9 cellular contexts compared by ENCODE assay signal in the genomic region with DNA sequence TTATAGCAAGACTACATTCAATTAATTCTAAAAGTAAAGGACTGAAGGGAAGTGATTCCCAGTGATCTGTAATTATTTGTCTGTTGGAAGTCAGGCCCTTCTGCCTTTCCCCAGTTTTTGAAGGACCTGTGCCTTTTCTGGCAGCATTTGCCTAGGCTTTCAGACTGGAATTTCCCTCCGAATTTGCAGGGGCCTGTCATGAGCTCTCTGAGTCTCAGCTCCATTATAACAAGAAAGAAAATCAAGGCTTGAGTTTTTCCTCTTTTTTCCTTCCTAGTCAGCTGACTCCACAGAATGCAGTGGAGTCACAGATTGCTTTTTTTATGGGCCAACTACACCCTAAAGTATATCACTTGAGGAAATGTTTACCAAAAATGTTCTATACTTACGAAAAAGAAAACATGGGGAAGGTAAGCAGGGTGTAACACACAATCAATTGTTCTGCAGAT. TPM values are rescaled to one million over a fixed set of nuclear protein-coding genes. Genes with fewer than 3 reads are reported as not detected.
DNase-seq lines count a peak whose midpoint lies in the region; ATAC-seq, FAIRE-seq and TF ChIP-seq lines count a peak whose summit lies in the region.
"Had no signal": no experiment of that assay in that cellular context is flagged by ENCODE, and none has a peak within 500 bp of the region (broad histone marks: within the 10 kb centered on the region; RNA-seq: fewer than 3 reads in every experiment).

No MANE protein-coding gene starts in this region.

- no peaks in the 10 kb centered on the region for H3K9me3 Mint-ChIP-seq in activated CD8-positive, alpha-beta memory T cell treated with anti-CD3 and anti-CD28 coated beads, Interleukin-2, amount 10 ng/mL, durations not matched to agents 7 days and 5 days (ENCODE audit: low read depth)
- H3K9me3 Mint-ChIP-seq in activated CD8-positive, alpha-beta T cell treated with anti-CD3 and anti-CD28 coated beads, Interleukin-2, amount 10 ng/mL, durations not matched to agents 7 days and 5 days (ENCODE audit: insufficient read depth), result no peaks in the 10 kb centered on the region

- H3K9me3 ChIP-seq in keratinocyte (ENCODE audit: control insufficient read depth, low read depth, low read length) (no peaks in the 10 kb centered on the region), thoracic aorta (no peaks in the 10 kb centered on the region)

- H3K27me3 Mint-ChIP-seq in activated CD8-positive, alpha-beta memory T cell treated with anti-CD3 and anti-CD28 coated beads, Interleukin-2, amount 10 ng/mL, durations not matched to agents 7 days and 5 days, result peaks cover 47% of the 10 kb centered on the region
- H3K27me3 Mint-ChIP-seq in activated CD8-positive, alpha-beta T cell treated with anti-CD3 and anti-CD28 coated beads, Interleukin-2, amount 10 ng/mL, durations not matched to agents 7 days and 5 days (ENCODE audit: low read depth), result peaks cover 50% of the 10 kb centered on the region

- dilution Hi-C loops in keratinocyte (cut with MboI; ENCODE audit: extremely low pct_ligation_motif_present, low sequenced_read_pairs), result no loop called here

- H3K9me1 ChIP-seq in keratinocyte (ENCODE audit: control insufficient read depth, extremely low read depth, insufficient read depth, low read length), result no peaks in the 10 kb centered on the region

- DNase-seq in activated CD8-positive, alpha-beta memory T cell treated with anti-CD3 and anti-CD28 coated beads, Interleukin-2, amount 10 ng/mL, durations not matched to agents 7 days and 5 days, result no peak
- no peak for DNase-seq in activated CD8-positive, alpha-beta memory T cell treated with anti-CD3 and anti-CD28 coated beads, Interleukin-2, amount 50 U/mL, for 4 hours
- no peak for DNase-seq in activated CD8-positive, alpha-beta T cell treated with anti-CD3 and anti-CD28 coated beads, Interleukin-2, amount 10 ng/mL, durations not matched to agents 7 days and 5 days
- DNase-seq in keratinocyte (ENCODE audit: low read depth, low spot score) (no peak), thoracic aorta (ENCODE audit: low spot score) (no peak), NCI-H2107 treated with DMSO at 0.1 percent for 48 hours (lab: John Stamatoyannopoulos, UW; ENCODE audit: unreplicated experiment) (no peak), NCI-H146 (lab: John Stamatoyannopoulos, UW) (no peak)
- no peak for DNase-seq in activated CD4-positive, CD25-positive, alpha-beta regulatory T cell (lab: John Stamatoyannopoulos, UW)
- DNase-seq: OCI-M1 had no signal

- H3K36me3 ChIP-seq in keratinocyte (ENCODE audit: control insufficient read depth in 2 of 2, extremely low read depth in 1 of 2, insufficient read depth in 2 of 2, low read length in 2 of 2), result no peaks in the 10 kb centered on the region
- no peaks in the 10 kb centered on the region for H3K36me3 ChIP-seq in thoracic aorta

- H3K79me2 ChIP-seq in keratinocyte (ENCODE audit: control insufficient read depth, insufficient read depth, low read length), result no peaks in the 10 kb centered on the region

- H3K27ac Mint-ChIP-seq in activated CD8-positive, alpha-beta memory T cell treated with anti-CD3 and anti-CD28 coated beads, Interleukin-2, amount 10 ng/mL, durations not matched to agents 7 days and 5 days, result no peak overlapping the region
- no peak overlapping the region for H3K27ac Mint-ChIP-seq in activated CD8-positive, alpha-beta T cell treated with anti-CD3 and anti-CD28 coated beads, Interleukin-2, amount 10 ng/mL, durations not matched to agents 7 days and 5 days

- no peaks in the 10 kb centered on the region for H3K36me3 Mint-ChIP-seq in activated CD8-positive, alpha-beta memory T cell treated with anti-CD3 and anti-CD28 coated beads, Interleukin-2, amount 10 ng/mL, durations not matched to agents 7 days and 5 days
- H3K36me3 Mint-ChIP-seq in activated CD8-positive, alpha-beta T cell treated with anti-CD3 and anti-CD28 coated beads, Interleukin-2, amount 10 ng/mL, durations not matched to agents 7 days and 5 days (ENCODE audit: low read depth), result no peaks in the 10 kb centered on the region

- H3K4me2 ChIP-seq in keratinocyte (ENCODE audit: control insufficient read depth, extremely low read depth, insufficient read depth, low read depth, low read length), result peak overlapping the region; percentile 77

- FAIRE-seq in keratinocyte (lab: Jason Lieb, UNC), result no peak

- CTCF ChIA-PET in activated CD8-positive, alpha-beta memory T cell treated with anti-CD3 and anti-CD28 coated beads, Interleukin-2, amount 10 ng/mL, durations not matched to agents 7 days and 5 days (lab: Charles Lee), result interaction anchor here (1.2 to 1.3 kb wide), 2 partner anchors 11 to 12 kb away, joined by 3 read pairs; no protein-coding TSS in a partner anchor
- CTCF ChIA-PET in activated CD8-positive, alpha-beta T cell treated with anti-CD3 and anti-CD28 coated beads, Interleukin-2, amount 10 ng/mL, durations not matched to agents 7 days and 5 days (lab: Charles Lee), result interaction anchor here (0.9 to 1.3 kb wide), 2 partner anchors 32 to 344 kb away, joined by 3 read pairs; no protein-coding TSS in a partner anchor

- H3K27ac ChIP-seq in keratinocyte (ENCODE audit: control insufficient read depth, insufficient read depth, low read length), result no peak overlapping the region
- no peak overlapping the region for H3K27ac ChIP-seq in thoracic aorta

- H3K4me1 ChIP-seq in keratinocyte (ENCODE audit: control insufficient read depth, extremely low read depth, insufficient read depth, low read length), result peaks cover 6% of the 10 kb centered on the region
- H3K4me1 ChIP-seq in thoracic aorta (ENCODE audit: control insufficient read depth in 1 of 2, low read depth in 2 of 2), result peaks cover 0 to 11% of the 10 kb centered on the region in 2 donors

- H3K27me3 ChIP-seq in keratinocyte (ENCODE audit: control insufficient read depth, extremely low read depth, insufficient read depth, low read length), result peaks cover 37% of the 10 kb centered on the region
- H3K27me3 ChIP-seq in thoracic aorta (replicated peaks; ENCODE audit: insufficient read depth), result peaks cover 8% of the 10 kb centered on the region

- TF ChIP-seq CTCF in keratinocyte (optimal IDR thresholded peaks at IDR 0.05 in 1 of 3, IDR thresholded peaks at IDR 0.05 in 1 of 3, conservative IDR thresholded peaks at IDR 0.05 in 1 of 3; ENCODE audit: extremely low read depth in 1 of 3, insufficient read depth in 2 of 3, low read length in 3 of 3), result no peak
- no peak for TF ChIP-seq CTCF in thoracic aorta (IDR thresholded peaks at IDR 0.05)

- peaks cover 3% of the 10 kb centered on the region for H4K20me1 ChIP-seq in keratinocyte (ENCODE audit: control insufficient read depth, extremely low read depth, insufficient read depth, low read length)

- no peak for ATAC-seq in activated CD8-positive, alpha-beta memory T cell treated with anti-CD3 and anti-CD28 coated beads, Interleukin-2, amount 10 ng/mL, durations not matched to agents 7 days and 5 days
- ATAC-seq in activated CD8-positive, alpha-beta T cell treated with anti-CD3 and anti-CD28 coated beads, Interleukin-2, amount 10 ng/mL, durations not matched to agents 7 days and 5 days, result no peak
- no peak for ATAC-seq in thoracic aorta (ENCODE audit: insufficient number of reproducible peaks, low FRiP score, low read depth)

- peak overlapping the region; percentile 43 for H2AFZ ChIP-seq in keratinocyte (ENCODE audit: control insufficient read depth, low read length)

- H3K4me1 Mint-ChIP-seq in activated CD8-positive, alpha-beta memory T cell treated with anti-CD3 and anti-CD28 coated beads, Interleukin-2, amount 10 ng/mL, durations not matched to agents 7 days and 5 days, result peaks cover 7% of the 10 kb centered on the region
- H3K4me1 Mint-ChIP-seq in activated CD8-positive, alpha-beta T cell treated with anti-CD3 and anti-CD28 coated beads, Interleukin-2, amount 10 ng/mL, durations not matched to agents 7 days and 5 days (ENCODE audit: low read depth), result peaks cover 11% of the 10 kb centered on the region

- peak overlapping the region; percentile 64 for H3K4me3 Mint-ChIP-seq in activated CD8-positive, alpha-beta memory T cell treated with anti-CD3 and anti-CD28 coated beads, Interleukin-2, amount 10 ng/mL, durations not matched to agents 7 days and 5 days
- peak overlapping the region; percentile 67 for H3K4me3 Mint-ChIP-seq in activated CD8-positive, alpha-beta T cell treated with anti-CD3 and anti-CD28 coated beads, Interleukin-2, amount 10 ng/mL, durations not matched to agents 7 days and 5 days

- peak overlapping the region; percentile 28 to 73 (median 52) for H3K4me3 ChIP-seq in keratinocyte (ENCODE audit: control insufficient read depth in 2 of 3, extremely low read depth in 1 of 3, insufficient read depth in 2 of 3, low read depth in 1 of 3, low read length in 3 of 3)
- H3K4me3 ChIP-seq in thoracic aorta, result peak overlapping the region; percentile 59

- no peak overlapping the region for H3K9ac ChIP-seq in keratinocyte (ENCODE audit: control insufficient read depth, extremely low read depth, insufficient read depth, low read length)

- POLR2A ChIA-PET in activated CD8-positive, alpha-beta T cell treated with anti-CD3 and anti-CD28 coated beads, Interleukin-2, amount 10 ng/mL, durations not matched to agents 7 days and 5 days (lab: Charles Lee), result interaction anchor here (0.9 kb wide), 1 partner anchor 37 kb away, joined by 3 read pairs; no protein-coding TSS in a partner anchor

RNA-seq across cellular contexts. Expression of a gene that starts 1.1 kb away (rescaled TPM):
- total RNA-seq in activated CD8-positive, alpha-beta memory T cell treated with anti-CD3 and anti-CD28 coated beads, Interleukin-2, amount 10 ng/mL, durations not matched to agents 7 days and 5 days, result under 1 TPM in 1 of 2 experiments, not detected in 1; 0.59 TPM
- total RNA-seq in activated CD8-positive, alpha-beta T cell treated with anti-CD3 and anti-CD28 coated beads, Interleukin-2, amount 10 ng/mL, durations not matched to agents 7 days and 5 days, result not detected
- polyA plus RNA-seq in keratinocyte, result 0.01 to 0.05 TPM in 2 of 3 replicates, not detected in the other
- not detected for polyA plus RNA-seq in keratinocyte (2011; ENCODE audit: low read depth)
- polyA plus RNA-seq in keratinocyte (2011; cell fraction: cytosol; rRNA removed), result not detected in 2 replicates
- polyA plus RNA-seq in keratinocyte (2011; cell fraction: nucleus; rRNA removed), result not detected in 2 replicates
- not detected in 2 replicates for polyA plus RNA-seq in keratinocyte (2012; ENCODE audit: low replicate concordance)
- polyA minus RNA-seq in keratinocyte, result not detected in 3 replicates
- polyA minus RNA-seq in keratinocyte (2011; cell fraction: cytosol; rRNA and poly(A)+ RNA removed), result not detected
- not detected in 2 replicates for polyA minus RNA-seq in keratinocyte (2011; cell fraction: nucleus; rRNA and poly(A)+ RNA removed)
- 1 to 10 TPM; 2.7 to 3.6 TPM for total RNA-seq in thoracic aorta
